31 cellular contexts compared by ENCODE assay signal in the genomic region with DNA sequence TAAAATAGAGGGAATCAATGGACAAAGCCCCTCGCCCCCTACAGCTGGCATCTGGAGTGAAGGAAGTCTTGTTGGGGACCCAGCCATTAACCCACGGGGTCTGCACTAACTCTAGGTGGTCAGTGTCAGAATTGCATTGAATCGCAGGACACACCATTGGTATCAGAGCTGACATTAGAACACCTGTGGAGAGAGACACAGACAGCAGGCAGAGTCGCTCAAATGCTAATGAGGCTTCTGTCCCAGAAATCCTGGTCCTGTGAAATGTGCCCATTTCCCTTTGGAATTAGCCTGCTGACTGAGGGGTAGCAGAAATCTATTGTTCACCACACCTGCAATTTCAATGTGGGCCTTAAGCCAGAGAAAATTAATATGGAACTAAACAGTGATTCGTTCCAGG. TPM values are rescaled to one million over a fixed set of nuclear protein-coding genes. Genes with fewer than 3 reads are reported as not detected.
"Had no signal": no experiment of that assay in that cellular context is flagged by ENCODE, and none has a peak within 500 bp of the region (broad histone marks: within the 10 kb centered on the region; RNA-seq: fewer than 3 reads in every experiment).

No MANE protein-coding gene starts in this region.

- H3K27ac ChIP-seq: SK-N-MC, VCaP had no signal

- H3K36me3 Mint-ChIP-seq: activated naive CD8-positive, alpha-beta T cell; brain; T-cell had no signal

- H3K4me1 Mint-ChIP-seq: activated CD4-positive, alpha-beta memory T cell treated with anti-CD3 and anti-CD28 coated beads, Interleukin-2, amount 10 ng/mL, durations not matched to agents 7 days and 5 days; activated CD4-positive, alpha-beta T cell treated with anti-CD3 and anti-CD28 coated beads, Interleukin-2, amount 10 ng/mL, durations not matched to agents 7 days and 5 days; activated T-helper 17 cell treated with anti-CD3 and anti-CD28 coated beads, Interleukin-2, amount 50 U/mL, for 72 hours; T-cell had no signal

- DNase-seq: activated CD4-positive, alpha-beta memory T cell treated with anti-CD3 and anti-CD28 coated beads, Interleukin-2, amount 10 ng/mL, durations not matched to agents 7 days and 5 days; activated CD4-positive, alpha-beta T cell treated with anti-CD3 and anti-CD28 coated beads, Interleukin-2, amount 10 ng/mL, durations not matched to agents 7 days and 5 days; activated CD4-positive, CD25-positive, alpha-beta regulatory T cell; activated gamma-delta T cell; activated naive CD4-positive, alpha-beta T cell treated with anti-CD3 and anti-CD28 coated beads for 36 hours; activated T-cell treated with anti-CD3 and anti-CD28 coated beads for 4 hours; activated T-cell treated with anti-CD3 and anti-CD28 coated beads, Interleukin-2, amount 50 U/mL, for 48 hours; amygdala; KG1; NCI-H1048; NCI-H146; NCI-H1930; NCI-H2171 treated with DMSO at 0.1 percent for 48 hours; NCI-H345; NCI-H510A; NCI-H526 treated with DMSO at 0.1 percent for 48 hours; OCI-M1; RPMI8226; T-cell; T-helper 2 cell; T1000 had no signal

- H3K4me3 ChIP-seq: SK-N-MC had no signal

- H3K4me3 Mint-ChIP-seq: activated CD4-positive, alpha-beta memory T cell treated with anti-CD3 and anti-CD28 coated beads, Interleukin-2, amount 10 ng/mL, durations not matched to agents 7 days and 5 days; activated CD4-positive, alpha-beta T cell treated with anti-CD3 and anti-CD28 coated beads, Interleukin-2, amount 10 ng/mL, durations not matched to agents 7 days and 5 days; activated naive CD4-positive, alpha-beta T cell treated with anti-CD3 and anti-CD28 coated beads for 36 hours; activated naive CD8-positive, alpha-beta T cell; activated T-helper 17 cell treated with anti-CD3 and anti-CD28 coated beads, Interleukin-2, amount 50 U/mL, for 72 hours; brain; T-cell had no signal

- H3K27me3 Mint-ChIP-seq: activated CD4-positive, alpha-beta memory T cell treated with anti-CD3 and anti-CD28 coated beads, Interleukin-2, amount 10 ng/mL, durations not matched to agents 7 days and 5 days; activated CD4-positive, alpha-beta T cell treated with anti-CD3 and anti-CD28 coated beads, Interleukin-2, amount 10 ng/mL, durations not matched to agents 7 days and 5 days; activated naive CD8-positive, alpha-beta T cell; T-cell had no signal

- ATAC-seq: activated T-helper 17 cell treated with anti-CD3 and anti-CD28 coated beads, Interleukin-2, amount 50 U/mL, for 72 hours; Panc1; Right ventricle myocardium inferior; T-cell had no signal

- H3K27ac Mint-ChIP-seq: activated CD4-positive, alpha-beta memory T cell treated with anti-CD3 and anti-CD28 coated beads, Interleukin-2, amount 10 ng/mL, durations not matched to agents 7 days and 5 days; activated CD4-positive, alpha-beta T cell treated with anti-CD3 and anti-CD28 coated beads, Interleukin-2, amount 10 ng/mL, durations not matched to agents 7 days and 5 days; activated naive CD4-positive, alpha-beta T cell treated with anti-CD3 and anti-CD28 coated beads for 36 hours; activated naive CD8-positive, alpha-beta T cell; activated T-helper 17 cell treated with anti-CD3 and anti-CD28 coated beads, Interleukin-2, amount 50 U/mL, for 72 hours; T-cell had no signal

RNA-seq across cellular contexts. Expression of a gene that starts 33.0 kb away (rescaled TPM):
- total RNA-seq: activated CD4-positive, alpha-beta memory T cell treated with anti-CD3 and anti-CD28 coated beads, Interleukin-2, amount 10 ng/mL, durations not matched to agents 7 days and 5 days; activated CD4-positive, alpha-beta T cell treated with anti-CD3 and anti-CD28 coated beads, Interleukin-2, amount 10 ng/mL, durations not matched to agents 7 days and 5 days; activated CD8-positive, alpha-beta memory T cell treated with anti-CD3 and anti-CD28 coated beads for 36 hours; activated naive CD4-positive, alpha-beta T cell treated with anti-CD3 and anti-CD28 coated beads for 36 hours; activated T-helper 17 cell treated with anti-CD3 and anti-CD28 coated beads, Interleukin-2, amount 50 U/mL, for 72 hours; astrocyte; LHCN-M2; Right ventricle myocardium inferior; T-cell had no signal
